Comparison of ENCODE assay signal across 2 cellular contexts in genomic region chr15:23198375-23198774, GRCh38.
DNase-seq lines count a peak whose midpoint lies in the region; ATAC-seq lines count a peak whose summit lies in the region.
"Not testable (repeated sequence)": the region's sequence is repeated elsewhere in the genome, so short reads cannot be mapped to it uniquely, and the experiment has no call there.

No MANE protein-coding gene starts in this region.

- not testable (repeated sequence) for H3K36me3 ChIP-seq in aorta (ENCODE audit: control insufficient read depth in 1 of 2, insufficient read depth in 2 of 2, low read length in 1 of 2)

- H3K27ac Mint-ChIP-seq in stimulated activated memory B cell treated with anti-CD40 and anti-IgM and Interleukin-4, amounts not matched to agents 10 μg/mL and 1 μg/mL and 100 μg/mL, for 72 hours = not testable (repeated sequence)

- intact Hi-C loops in aorta (cut with DNase I) = not testable (repeated sequence)

- not testable (repeated sequence) for H3K4me1 ChIP-seq in aorta (ENCODE audit: control insufficient read depth in 1 of 2, insufficient read depth in 2 of 2, low read length in 2 of 2)

- not testable (repeated sequence) for H3K27me3 ChIP-seq in aorta (ENCODE audit: control insufficient read depth in 1 of 2, insufficient read depth in 2 of 2, low read length in 1 of 2)

- not testable (repeated sequence) for H3K36me3 Mint-ChIP-seq in stimulated activated memory B cell treated with anti-CD40 and anti-IgM and Interleukin-4, amounts not matched to agents 10 μg/mL and 1 μg/mL and 100 μg/mL, for 72 hours

- not testable (repeated sequence) for DNase-seq in aorta

- peak; percentile 54 for ATAC-seq in stimulated activated memory B cell treated with anti-CD40 and anti-IgM and Interleukin-4, amounts not matched to agents 10 μg/mL and 1 μg/mL and 100 μg/mL, for 72 hours
- peak; percentile 67 for ATAC-seq in aorta (ENCODE audit: low FRiP score)

- H3K27ac ChIP-seq in aorta (ENCODE audit: low read depth in 1 of 2, low read length in 2 of 2) = not testable (repeated sequence)

- H3K9me3 ChIP-seq in aorta (ENCODE audit: control insufficient read depth, low read length) = not testable (repeated sequence)

- H3K27me3 Mint-ChIP-seq in stimulated activated memory B cell treated with anti-CD40 and anti-IgM and Interleukin-4, amounts not matched to agents 10 μg/mL and 1 μg/mL and 100 μg/mL, for 72 hours = not testable (repeated sequence)

- H3K4me1 Mint-ChIP-seq in stimulated activated memory B cell treated with anti-CD40 and anti-IgM and Interleukin-4, amounts not matched to agents 10 μg/mL and 1 μg/mL and 100 μg/mL, for 72 hours = not testable (repeated sequence)

- 65 to 74% methylated on average over 3 of the region's 4 CpGs for WGBS in aorta, 2 donors

- H3K9me3 Mint-ChIP-seq in stimulated activated memory B cell treated with anti-CD40 and anti-IgM and Interleukin-4, amounts not matched to agents 10 μg/mL and 1 μg/mL and 100 μg/mL, for 72 hours = not testable (repeated sequence)

- not testable (repeated sequence) for H3K4me3 ChIP-seq in aorta (ENCODE audit: low read length in 2 of 2)

- not testable (repeated sequence) for H3K4me3 Mint-ChIP-seq in stimulated activated memory B cell treated with anti-CD40 and anti-IgM and Interleukin-4, amounts not matched to agents 10 μg/mL and 1 μg/mL and 100 μg/mL, for 72 hours
